20 cellular contexts compared by ENCODE assay signal in the genomic region with DNA sequence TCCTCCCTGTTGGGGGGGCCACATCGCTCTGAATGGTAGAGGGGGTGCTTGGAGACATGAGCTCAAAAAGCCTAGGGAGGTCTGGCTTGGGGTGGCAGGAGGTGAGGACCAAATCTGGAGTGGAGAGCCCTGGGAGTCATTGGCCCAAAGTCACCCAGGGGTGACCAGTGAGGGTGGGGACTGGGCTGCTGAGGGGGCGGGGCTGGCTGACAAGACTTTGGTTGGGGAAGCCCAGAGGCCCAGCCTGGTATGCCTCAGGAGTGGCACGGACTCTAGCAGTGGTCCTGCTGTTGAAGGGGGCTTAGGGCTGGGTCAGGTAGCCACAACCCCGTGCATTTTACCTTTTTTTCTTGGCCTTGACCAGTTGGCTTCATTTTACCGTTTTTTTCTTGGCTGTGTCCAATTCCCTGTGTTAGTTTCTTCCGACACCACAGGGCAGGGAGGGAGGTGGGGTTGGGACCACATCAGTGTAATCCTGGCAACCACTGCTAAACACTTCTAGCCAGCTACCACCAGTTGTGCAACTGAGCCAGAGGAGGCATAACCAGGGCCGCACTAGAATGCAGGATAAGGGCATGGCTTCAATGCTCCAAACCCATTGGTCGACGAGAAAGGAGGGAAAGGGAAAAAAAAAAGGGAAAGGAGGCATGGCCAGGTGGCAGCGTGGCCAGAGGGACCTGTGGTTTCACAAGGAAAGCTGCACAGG.
DNase-seq lines count a peak whose midpoint lies in the region; ATAC-seq and TF ChIP-seq lines count a peak whose summit lies in the region.
"Had no signal": no experiment of that assay in that cellular context is flagged by ENCODE, and none has a peak within 500 bp of the region (broad histone marks: within the 10 kb centered on the region; RNA-seq: fewer than 3 reads in every experiment).

No MANE protein-coding gene starts in this region.

- CTCF ChIA-PET in IMR-90 (lab: Yijun Ruan, JAX), result no interaction called here

- H2BK15ac ChIP-seq in IMR-90 (ENCODE audit: low read depth, low read length), result no peak overlapping the region

- H3K23ac ChIP-seq in IMR-90 (ENCODE audit: low read depth, low read length) (no peak overlapping the region), trophoblast cell (ENCODE audit: low read length) (no peak overlapping the region)

- H4K91ac ChIP-seq in IMR-90 (ENCODE audit: insufficient read depth, low read depth, low read length), result no peak overlapping the region
- no peak overlapping the region for H4K91ac ChIP-seq in trophoblast cell (ENCODE audit: low read depth, low read length)

- H2AK5ac ChIP-seq in IMR-90 (ENCODE audit: low read depth, low read length) (no peak overlapping the region), trophoblast cell (ENCODE audit: low read length) (no peak overlapping the region)

- TF ChIP-seq POLR2A in IMR-90 (IDR thresholded peaks at IDR 0.05; ENCODE audit: low read depth, low read length) (no peak), esophagus muscularis mucosa (IDR thresholded peaks at IDR 0.05; ENCODE audit: low read depth) (no peak)

- POLR2A ChIA-PET in IMR-90 (lab: Charles Lee; ENCODE audit: unreplicated experiment), result no interaction called here

- H2AK9ac ChIP-seq in IMR-90 (replicated peaks; ENCODE audit: low read depth, low read length, poor library complexity), result no peak overlapping the region

- no peak overlapping the region for H3K14ac ChIP-seq in IMR-90 (replicated peaks; ENCODE audit: low read depth, low read length)
- H3K14ac ChIP-seq in trophoblast cell (ENCODE audit: low read length), result no peak overlapping the region

- in situ Hi-C loops in IMR-90 (cut with MboI; ENCODE audit: low sequenced_read_pairs), result no loop called here

- H4K20me1 ChIP-seq in IMR-90 (ENCODE audit: insufficient read depth, low read length), result no peaks in the 10 kb centered on the region

- H3K79me2 ChIP-seq in trophoblast cell (ENCODE audit: control insufficient read depth, insufficient read depth, low read length, poor library complexity), result no peaks in the 10 kb centered on the region

- H3K4me2 ChIP-seq in IMR-90 (ENCODE audit: low read depth, low read length) (no peak overlapping the region), trophoblast cell (ENCODE audit: low read length) (no peak overlapping the region)
- H3K4me2 ChIP-seq: A549 had no signal

- H4K12ac ChIP-seq in trophoblast cell (ENCODE audit: low read depth, low read length), result no peak overlapping the region

- no peaks in the 10 kb centered on the region for H3K9me1 ChIP-seq in IMR-90 (ENCODE audit: insufficient read depth, low read length)

- H3K79me1 ChIP-seq in IMR-90 (ENCODE audit: low read depth in 1 of 2, low read length in 2 of 2) (no peaks in the 10 kb centered on the region), trophoblast cell (ENCODE audit: low read length) (no peaks in the 10 kb centered on the region)

- H3K56ac ChIP-seq in IMR-90 (ENCODE audit: extremely low read depth, insufficient read depth, low read length), result no peak overlapping the region

- H3K36me3 ChIP-seq in IMR-90 (ENCODE audit: control insufficient read depth, insufficient read depth, low read length) (no peaks in the 10 kb centered on the region), esophagus muscularis mucosa (no peaks in the 10 kb centered on the region), trophoblast cell (ENCODE audit: control insufficient read depth in 1 of 2, insufficient read depth in 2 of 2, low read length in 2 of 2) (peaks cover 0 to 2% of the 10 kb centered on the region in 2 experiments)
- H3K36me3 ChIP-seq: BE2C, HAP-1 had no signal

- TF ChIP-seq CTCF in IMR-90 (conservative IDR thresholded peaks at IDR 0.05; ENCODE audit: low read depth, low read length) (no peak), esophagus muscularis mucosa (IDR thresholded peaks at IDR 0.05) (no peak)

- WGBS in IMR-90 (ENCODE audit: extremely low coverage in 2 of 2, insufficient read length in 1 of 2), 2 experiments, result 92% methylated on average over 2 of the region's 10 CpGs; no CpG with 5 or more reads in 1 of the 2 experiments
- WGBS in esophagus muscularis mucosa, result 81% methylated on average over 10 of the region's 10 CpGs
- WGBS in trophoblast cell (ENCODE audit: extremely low coverage, insufficient coverage, insufficient read length), result no CpG with 5 or more reads among the region's 10 CpGs

- H2BK20ac ChIP-seq in IMR-90 (ENCODE audit: low read depth, low read length), result no peak overlapping the region

- H4K8ac ChIP-seq in IMR-90 (ENCODE audit: low read depth in 2 of 2, low read length in 2 of 2) (no peak overlapping the region), trophoblast cell (ENCODE audit: low read depth, low read length) (no peak overlapping the region)

- no peak overlapping the region for H3K27ac ChIP-seq in IMR-90 (ENCODE audit: insufficient read depth, low read length)
- H3K27ac ChIP-seq in esophagus muscularis mucosa (replicated peaks in 1 of 4), result no peak overlapping the region
- H3K27ac ChIP-seq in trophoblast cell (ENCODE audit: low read depth, low read length), result no peak overlapping the region
- H3K27ac ChIP-seq: A549 had no signal

- TF ChIP-seq RAD21 in IMR-90 (IDR thresholded peaks at IDR 0.05; ENCODE audit: low read length), result no peak

- no TSS peak for BruUV-seq in IMR-90 (replicated peaks; lab: Mats Ljungman, UMichigan)

- peaks cover 26% of the 10 kb centered on the region for H3K9me3 ChIP-seq in IMR-90 (ENCODE audit: control insufficient read depth, insufficient read depth, low read length)
- H3K9me3 ChIP-seq in esophagus muscularis mucosa, result peaks cover 0 to 57% (median 36%) of the 10 kb centered on the region in 4 donors
- peaks cover 28% of the 10 kb centered on the region for H3K9me3 ChIP-seq in trophoblast cell (ENCODE audit: insufficient read depth, low read depth, low read length)
- H3K9me3 ChIP-seq: A549, HAP-1 had no signal

- H3K9ac ChIP-seq in IMR-90 (ENCODE audit: low read depth, low read length) (no peak overlapping the region), trophoblast cell (ENCODE audit: low read length) (no peak overlapping the region)

- H2BK5ac ChIP-seq in IMR-90 (ENCODE audit: low read depth, low read length, poor library complexity, severe bottlenecking), result no peak overlapping the region
- no peak overlapping the region for H2BK5ac ChIP-seq in trophoblast cell (ENCODE audit: low read depth, low read length, poor library complexity)

- H2AFZ ChIP-seq in IMR-90 (replicated peaks; ENCODE audit: low read length, poor library complexity), result peak overlapping the region; percentile 11
- H2AFZ ChIP-seq in trophoblast cell (ENCODE audit: insufficient read depth, low read length, poor library complexity), result no peak overlapping the region

- intact Hi-C loops in IMR-90 (cut with micrococcal nuclease) (no loop called here), esophagus muscularis mucosa (cut with DNase I) (no loop called here)

- no peak overlapping the region for H2BK12ac ChIP-seq in trophoblast cell (ENCODE audit: low read length)

- H3K4me3 ChIP-seq in IMR-90 (ENCODE audit: insufficient read depth, low read depth, low read length) (no peak overlapping the region), esophagus muscularis mucosa (no peak overlapping the region), trophoblast cell (ENCODE audit: low read depth, low read length) (peak overlapping the region; percentile 51)
- H3K4me3 ChIP-seq: A549, GM12878, HAP-1 had no signal

- no peak overlapping the region for H4K5ac ChIP-seq in IMR-90 (ENCODE audit: low read depth, low read length)

- dilution Hi-C loops in IMR-90 (cut with HindIII; ENCODE audit: low sequenced_read_pairs, unreplicated experiment), result no loop called here

- H2BK120ac ChIP-seq in IMR-90 (ENCODE audit: low read depth, low read length) (no peak overlapping the region), trophoblast cell (ENCODE audit: insufficient read depth, low read length, poor library complexity) (no peak overlapping the region)

- no peaks in the 10 kb centered on the region; the same call in none of the 2 replicates for H3K27me3 ChIP-seq in IMR-90 (ENCODE audit: control insufficient read depth, insufficient read depth, low read length)
- H3K27me3 ChIP-seq in esophagus muscularis mucosa, result no peaks in the 10 kb centered on the region
- no peaks in the 10 kb centered on the region for H3K27me3 ChIP-seq in trophoblast cell (ENCODE audit: insufficient read depth, low read length)
- H3K27me3 ChIP-seq: BE2C had no signal

- H3K18ac ChIP-seq in IMR-90 (ENCODE audit: low read depth, low read length), result no peak overlapping the region
- no peak overlapping the region for H3K18ac ChIP-seq in trophoblast cell (ENCODE audit: low read length)

- TF ChIP-seq EP300 in esophagus muscularis mucosa (IDR thresholded peaks at IDR 0.05), result no peak

- H3K4me1 ChIP-seq in IMR-90 (ENCODE audit: control insufficient read depth, insufficient read depth, low read length), result no peaks in the 10 kb centered on the region
- H3K4me1 ChIP-seq in esophagus muscularis mucosa, result no peaks in the 10 kb centered on the region
- no peaks in the 10 kb centered on the region for H3K4me1 ChIP-seq in trophoblast cell (ENCODE audit: control insufficient read depth in 1 of 2, insufficient read depth in 2 of 2, low read length in 2 of 2)
- H3K4me1 ChIP-seq: A549, BE2C, Caco-2, HAP-1 had no signal

- DNase-seq in IMR-90, result no peak
- DNase-seq in esophagus muscularis mucosa (ENCODE audit: extremely low spot score), result peak; percentile 53
- DNase-seq in trophoblast cell, result no peak
- DNase-seq in GF-D8 (lab: John Stamatoyannopoulos, UW), result no peak
- DNase-seq: 8988T; ACHN; AML-193; BE2C; C1 segment of cervical spinal cord; CD4-positive, CD25-positive, alpha-beta regulatory T cell; CD8-positive, alpha-beta T cell; DMS153; GOT3; HFFc6 had no signal

- ATAC-seq in IMR-90 (ENCODE audit: low read depth) (no peak), GM18517 (IDR thresholded peaks at IDR 0.05; ENCODE audit: unreplicated experiment) (no peak), GM19035 (IDR thresholded peaks at IDR 0.05; ENCODE audit: unreplicated experiment) (no peak)
- ATAC-seq: A549; CD8-positive, alpha-beta T cell; GM12878 had no signal

- no peak overlapping the region for H3K4ac ChIP-seq in IMR-90 (ENCODE audit: low read depth, low read length)
- no peak overlapping the region for H3K4ac ChIP-seq in trophoblast cell (ENCODE audit: low read depth, low read length)

TF ChIP-seq in IMR-90, 13 proteins besides CTCF, POLR2A, EP300 and RAD21 (continues in another document):
- TF ChIP-seq CEBPB (IDR thresholded peaks at IDR 0.05; ENCODE audit: low read depth, low read length) (no peak), CHD1 (IDR thresholded peaks at IDR 0.05; ENCODE audit: low read depth, low read length) (no peak), FOS (IDR thresholded peaks at IDR 0.05; ENCODE audit: low read depth, low read length) (no peak)
- TF ChIP-seq, protein P1, sequence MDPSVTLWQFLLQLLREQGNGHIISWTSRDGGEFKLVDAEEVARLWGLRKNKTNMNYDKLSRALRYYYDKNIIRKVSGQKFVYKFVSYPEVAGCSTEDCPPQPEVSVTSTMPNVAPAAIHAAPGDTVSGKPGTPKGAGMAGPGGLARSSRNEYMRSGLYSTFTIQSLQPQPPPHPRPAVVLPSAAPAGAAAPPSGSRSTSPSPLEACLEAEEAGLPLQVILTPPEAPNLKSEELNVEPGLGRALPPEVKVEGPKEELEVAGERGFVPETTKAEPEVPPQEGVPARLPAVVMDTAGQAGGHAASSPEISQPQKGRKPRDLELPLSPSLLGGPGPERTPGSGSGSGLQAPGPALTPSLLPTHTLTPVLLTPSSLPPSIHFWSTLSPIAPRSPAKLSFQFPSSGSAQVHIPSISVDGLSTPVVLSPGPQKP (IDR thresholded peaks at IDR 0.05; ENCODE audit: borderline replicate concordance, low read depth, low read length), result no peak
